24 cellular contexts compared by ENCODE assay signal in the genomic region with DNA sequence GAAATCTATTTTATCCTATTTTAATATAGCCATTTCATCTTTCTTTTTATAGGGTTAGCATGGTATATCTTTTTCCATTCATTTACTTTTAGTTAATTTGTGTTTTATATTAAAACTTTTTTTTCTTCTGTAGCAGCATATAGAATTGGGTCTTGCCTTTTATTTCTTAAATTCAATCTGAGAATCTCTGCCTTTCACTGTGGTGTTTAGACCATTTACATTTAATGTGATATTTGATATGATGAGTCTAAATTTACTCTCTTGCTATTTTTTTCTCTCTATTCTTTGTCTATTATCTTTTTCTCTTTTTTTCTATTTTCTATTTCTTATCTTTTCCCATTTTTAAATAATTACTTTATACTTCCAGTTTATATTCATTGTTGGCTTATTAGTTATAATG.
DNase-seq lines count a peak whose midpoint lies in the region; ATAC-seq, FAIRE-seq and TF ChIP-seq lines count a peak whose summit lies in the region.
"Had no signal": no experiment of that assay in that cellular context is flagged by ENCODE, and none has a peak within 500 bp of the region (broad histone marks: within the 10 kb centered on the region; RNA-seq: fewer than 3 reads in every experiment).

No MANE protein-coding gene starts in this region.

- DNase-seq in HCT116 (ENCODE audit: low read depth, low spot score) (no peak), mammary epithelial cell (no peak), NOMO-1 treated with dmso at 0.1 percent for 144 hours (lab: John Stamatoyannopoulos, UW; ENCODE audit: unreplicated experiment) (no peak)
- DNase-seq: ACHN; BE2C; C1 segment of cervical spinal cord; CD4-positive, alpha-beta memory T cell; CD4-positive, CD25-positive, alpha-beta regulatory T cell; CD8-positive, alpha-beta memory T cell; COR-L47; DMS 273 treated with DMSO at 0.1 percent for 48 hours; DMS153; DMS53; DMS79; DND-41; EL; GF-D8 had no signal

- CTCF ChIA-PET in HCT116 (lab: Charles Lee) (no interaction called here), mammary epithelial cell (lab: Charles Lee; ENCODE audit: low non-redundant PET) (no interaction called here)

- H3K27ac ChIP-seq in HCT116 (ENCODE audit: low read depth, low read length) (no peak overlapping the region), mammary epithelial cell (ENCODE audit: insufficient read depth, low read depth, low read length) (no peak overlapping the region)
- H3K27ac ChIP-seq: 22Rv1, BLaER1 had no signal

- RAD21 ChIA-PET in HCT116 (lab: Charles Lee; ENCODE audit: low non-redundant PET in 1 of 2, low total read pairs in 2 of 2, uncharacterized antibody in 2 of 2, unreplicated experiment in 2 of 2) = no interaction called here

- H3K9me3 ChIP-seq in HCT116 (ENCODE audit: control insufficient read depth in 1 of 2, insufficient read depth in 1 of 2, low read depth in 1 of 2, low read length in 2 of 2) = no peaks in the 10 kb centered on the region
- no peaks in the 10 kb centered on the region for H3K9me3 ChIP-seq in mammary epithelial cell (replicated peaks; ENCODE audit: insufficient read depth, low read length)
- H3K9me3 ChIP-seq: BE2C had no signal

- H3K27me3 ChIP-seq in HCT116 (ENCODE audit: insufficient read depth, low read length) (no peaks in the 10 kb centered on the region), mammary epithelial cell (ENCODE audit: insufficient read depth, low read length) (no peaks in the 10 kb centered on the region)
- H3K27me3 ChIP-seq: BE2C, BLaER1 had no signal

- POLR2A ChIA-PET in HCT116 (lab: Charles Lee) = no interaction called here

- H2AFZ ChIP-seq in HCT116 (ENCODE audit: low read depth, low read length, poor library complexity, severe bottlenecking) (no peak overlapping the region), mammary epithelial cell (ENCODE audit: low read depth, low read length) (no peak overlapping the region)

- no peak for TF ChIP-seq POLR2A in HCT116 (IDR thresholded peaks at IDR 0.05; ENCODE audit: borderline replicate concordance, extremely low read depth, insufficient read depth, insufficient read length)

- H3K4me3 ChIP-seq in HCT116 (replicated peaks in 1 of 2; ENCODE audit: low read depth in 1 of 2, low read length in 2 of 2) = no peak overlapping the region
- no peak overlapping the region for H3K4me3 ChIP-seq in mammary epithelial cell (replicated peaks in 1 of 3; ENCODE audit: insufficient read depth in 1 of 3, low read depth in 2 of 3, low read length in 3 of 3)
- H3K4me3 ChIP-seq: BLaER1 had no signal

- H3K9me2 ChIP-seq in HCT116 (ENCODE audit: insufficient read depth) = no peaks in the 10 kb centered on the region

- ATAC-seq in HCT116 (no peak), GM21360 (IDR thresholded peaks at IDR 0.05; ENCODE audit: unreplicated experiment) (no peak)

- FAIRE-seq in A204.1 (lab: Jason Lieb, UNC) (peak; percentile 60), TTC549 (lab: Jason Lieb, UNC) (peak; percentile 72)
- FAIRE-seq: GM12891, GM19239 had no signal

- no peak for TF ChIP-seq CTCF in HCT116 (IDR thresholded peaks at IDR 0.05 in 2 of 3, conservative IDR thresholded peaks at IDR 0.05 in 1 of 3; ENCODE audit: borderline replicate concordance in 1 of 3, insufficient read depth in 1 of 3, low read depth in 2 of 3, low read length in 2 of 3)
- no peak for TF ChIP-seq CTCF in mammary epithelial cell (conservative IDR thresholded peaks at IDR 0.05 in 1 of 2, IDR thresholded peaks at IDR 0.05 in 1 of 2; ENCODE audit: extremely low read depth in 1 of 2, insufficient read depth in 1 of 2, low read depth in 1 of 2, low read length in 2 of 2)

- no peak overlapping the region for H3K4me2 ChIP-seq in HCT116 (ENCODE audit: low read length)
- no peak overlapping the region for H3K4me2 ChIP-seq in mammary epithelial cell (ENCODE audit: insufficient read depth, low read depth, low read length)
- H3K4me2 ChIP-seq: BLaER1 had no signal

- no peak overlapping the region for H3K9ac ChIP-seq in HCT116 (ENCODE audit: low read length)
- H3K9ac ChIP-seq in mammary epithelial cell (ENCODE audit: insufficient read depth, low read length) = no peak overlapping the region
- H3K9ac ChIP-seq: BLaER1 had no signal

- TF ChIP-seq RAD21 in HCT116 (IDR thresholded peaks at IDR 0.05; ENCODE audit: low read depth) = no peak

- dilution Hi-C loops in mammary epithelial cell (cut with HindIII; ENCODE audit: low sequenced_read_pairs) = no loop called here

- no peaks in the 10 kb centered on the region for H4K20me1 ChIP-seq in HCT116 (ENCODE audit: insufficient read depth)
- no peaks in the 10 kb centered on the region for H4K20me1 ChIP-seq in mammary epithelial cell (ENCODE audit: insufficient read depth, low read length)
- H4K20me1 ChIP-seq: BLaER1 had no signal

- H3K36me3 ChIP-seq in HCT116 (ENCODE audit: control insufficient read depth in 1 of 2, insufficient read depth in 2 of 2, low read length in 2 of 2) = no peaks in the 10 kb centered on the region
- H3K36me3 ChIP-seq in mammary epithelial cell (ENCODE audit: insufficient read depth, low read length) = no peaks in the 10 kb centered on the region
- H3K36me3 ChIP-seq: BE2C, BLaER1 had no signal

- intact Hi-C loops in HCT116 (cut with micrococcal nuclease) (no loop called here), mammary epithelial cell (cut with micrococcal nuclease) (no loop called here)

- BruUV-seq in HCT116 (replicated peaks; lab: Mats Ljungman, UMichigan) (no TSS peak), mammary epithelial cell (replicated peaks; lab: Mats Ljungman, UMichigan) (no TSS peak)

- H3K4me1 ChIP-seq in HCT116 (ENCODE audit: control insufficient read depth in 1 of 2, insufficient read depth in 2 of 2, low read length in 2 of 2) (no peaks in the 10 kb centered on the region), mammary epithelial cell (ENCODE audit: insufficient read depth, low read length) (no peaks in the 10 kb centered on the region)
- H3K4me1 ChIP-seq: BE2C, BLaER1 had no signal

- in situ Hi-C loops in mammary epithelial cell (cut with MboI; ENCODE audit: low sequenced_read_pairs in 2 of 2) = no loop called here

- H3K79me2 ChIP-seq in HCT116 (ENCODE audit: insufficient read depth, low read length) (no peaks in the 10 kb centered on the region), mammary epithelial cell (ENCODE audit: insufficient read depth, low read length) (no peaks in the 10 kb centered on the region)

TF ChIP-seq in HCT116, 20 proteins besides CTCF, POLR2A, EP300 and RAD21:
- TF ChIP-seq ZFX (IDR thresholded peaks at IDR 0.05) (no peak), CBX3 (IDR thresholded peaks at IDR 0.05; ENCODE audit: low read depth) (0 out of 2 replicates have a peak, but pooled peaks have one; percentile 30)
